In the genomic region with DNA sequence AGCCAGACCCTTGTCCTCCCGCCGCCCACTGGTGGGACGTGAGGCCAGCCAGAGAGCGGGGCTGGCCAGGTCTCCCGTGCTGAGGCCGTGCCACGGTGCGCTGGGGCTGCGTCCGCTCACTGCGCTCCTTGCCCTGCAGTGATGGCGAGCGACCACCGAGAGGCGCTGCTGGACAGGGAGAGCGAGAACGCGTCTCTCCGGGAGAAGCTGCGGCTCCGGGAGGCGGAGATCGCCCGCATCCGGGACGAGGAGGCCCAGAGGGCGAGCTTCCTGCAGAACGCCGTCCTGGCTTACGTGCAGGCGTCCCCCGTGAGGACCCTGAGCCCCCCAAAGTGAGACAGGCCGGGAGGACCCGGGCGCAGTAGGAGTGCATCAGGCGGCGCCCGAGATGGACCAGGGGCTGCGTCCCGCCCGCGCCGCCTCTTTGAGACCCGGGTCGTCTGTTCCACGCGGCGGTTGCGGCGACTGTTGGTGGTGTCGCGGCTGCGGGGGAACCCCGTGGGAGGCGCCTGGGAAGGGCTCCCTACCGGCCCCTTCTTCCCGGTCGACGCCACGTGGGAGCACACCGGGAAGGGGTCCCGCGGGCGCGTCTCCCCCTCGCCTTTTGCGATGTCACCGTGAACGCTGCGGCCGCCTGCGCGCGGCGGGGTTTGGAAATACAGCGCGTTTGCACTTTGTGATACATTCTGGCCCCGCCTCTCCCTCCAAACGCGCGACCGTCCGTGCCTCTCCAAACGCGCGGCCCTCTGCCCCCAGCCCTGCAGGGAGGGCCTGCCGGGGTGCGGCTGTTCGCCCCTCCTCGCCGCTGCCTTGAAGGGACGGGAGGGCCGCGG, we compare ENCODE assay signal across 1 cellular context.
TF ChIP-seq lines count a peak whose summit lies in the region.

No MANE protein-coding gene starts in this region.

TF ChIP-seq in K562, 482 proteins besides CTCF, POLR2A, EP300 and RAD21 (continued from another document and continues in another):
- TF ChIP-seq, protein P1, sequence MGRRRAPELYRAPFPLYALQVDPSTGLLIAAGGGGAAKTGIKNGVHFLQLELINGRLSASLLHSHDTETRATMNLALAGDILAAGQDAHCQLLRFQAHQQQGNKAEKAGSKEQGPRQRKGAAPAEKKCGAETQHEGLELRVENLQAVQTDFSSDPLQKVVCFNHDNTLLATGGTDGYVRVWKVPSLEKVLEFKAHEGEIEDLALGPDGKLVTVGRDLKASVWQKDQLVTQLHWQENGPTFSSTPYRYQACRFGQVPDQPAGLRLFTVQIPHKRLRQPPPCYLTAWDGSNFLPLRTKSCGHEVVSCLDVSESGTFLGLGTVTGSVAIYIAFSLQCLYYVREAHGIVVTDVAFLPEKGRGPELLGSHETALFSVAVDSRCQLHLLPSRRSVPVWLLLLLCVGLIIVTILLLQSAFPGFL (CRISPR knock-in tag; IDR thresholded peaks at IDR 0.05): no peak
- TF ChIP-seq MAZ (CRISPR knock-in tag; conservative IDR thresholded peaks at IDR 0.05 in 1 of 2, IDR thresholded peaks at IDR 0.05 in 1 of 2): peak; percentile 68 to 82
- TF ChIP-seq, protein P2, sequence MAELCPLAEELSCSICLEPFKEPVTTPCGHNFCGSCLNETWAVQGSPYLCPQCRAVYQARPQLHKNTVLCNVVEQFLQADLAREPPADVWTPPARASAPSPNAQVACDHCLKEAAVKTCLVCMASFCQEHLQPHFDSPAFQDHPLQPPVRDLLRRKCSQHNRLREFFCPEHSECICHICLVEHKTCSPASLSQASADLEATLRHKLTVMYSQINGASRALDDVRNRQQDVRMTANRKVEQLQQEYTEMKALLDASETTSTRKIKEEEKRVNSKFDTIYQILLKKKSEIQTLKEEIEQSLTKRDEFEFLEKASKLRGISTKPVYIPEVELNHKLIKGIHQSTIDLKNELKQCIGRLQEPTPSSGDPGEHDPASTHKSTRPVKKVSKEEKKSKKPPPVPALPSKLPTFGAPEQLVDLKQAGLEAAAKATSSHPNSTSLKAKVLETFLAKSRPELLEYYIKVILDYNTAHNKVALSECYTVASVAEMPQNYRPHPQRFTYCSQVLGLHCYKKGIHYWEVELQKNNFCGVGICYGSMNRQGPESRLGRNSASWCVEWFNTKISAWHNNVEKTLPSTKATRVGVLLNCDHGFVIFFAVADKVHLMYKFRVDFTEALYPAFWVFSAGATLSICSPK (IDR thresholded peaks at IDR 0.05; ENCODE audit: borderline replicate concordance): no peak
- TF ChIP-seq, protein P3, sequence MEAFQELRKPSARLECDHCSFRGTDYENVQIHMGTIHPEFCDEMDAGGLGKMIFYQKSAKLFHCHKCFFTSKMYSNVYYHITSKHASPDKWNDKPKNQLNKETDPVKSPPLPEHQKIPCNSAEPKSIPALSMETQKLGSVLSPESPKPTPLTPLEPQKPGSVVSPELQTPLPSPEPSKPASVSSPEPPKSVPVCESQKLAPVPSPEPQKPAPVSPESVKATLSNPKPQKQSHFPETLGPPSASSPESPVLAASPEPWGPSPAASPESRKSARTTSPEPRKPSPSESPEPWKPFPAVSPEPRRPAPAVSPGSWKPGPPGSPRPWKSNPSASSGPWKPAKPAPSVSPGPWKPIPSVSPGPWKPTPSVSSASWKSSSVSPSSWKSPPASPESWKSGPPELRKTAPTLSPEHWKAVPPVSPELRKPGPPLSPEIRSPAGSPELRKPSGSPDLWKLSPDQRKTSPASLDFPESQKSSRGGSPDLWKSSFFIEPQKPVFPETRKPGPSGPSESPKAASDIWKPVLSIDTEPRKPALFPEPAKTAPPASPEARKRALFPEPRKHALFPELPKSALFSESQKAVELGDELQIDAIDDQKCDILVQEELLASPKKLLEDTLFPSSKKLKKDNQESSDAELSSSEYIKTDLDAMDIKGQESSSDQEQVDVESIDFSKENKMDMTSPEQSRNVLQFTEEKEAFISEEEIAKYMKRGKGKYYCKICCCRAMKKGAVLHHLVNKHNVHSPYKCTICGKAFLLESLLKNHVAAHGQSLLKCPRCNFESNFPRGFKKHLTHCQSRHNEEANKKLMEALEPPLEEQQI (IDR thresholded peaks at IDR 0.05): no peak
- no peak for TF ChIP-seq ZBTB8A (IDR thresholded peaks at IDR 0.05; ENCODE audit: partially characterized antibody)
- no peak for TF ChIP-seq MXI1 (IDR thresholded peaks at IDR 0.05; ENCODE audit: low read depth, low read length)
- no peak for TF ChIP-seq NCOA1 (IDR thresholded peaks at IDR 0.05; ENCODE audit: low read depth)
- peak; percentile 51; the same call in 1 of the 2 replicates for TF ChIP-seq NFE2 (IDR thresholded peaks at IDR 0.05; ENCODE audit: low read depth)
- TF ChIP-seq, protein P4, sequence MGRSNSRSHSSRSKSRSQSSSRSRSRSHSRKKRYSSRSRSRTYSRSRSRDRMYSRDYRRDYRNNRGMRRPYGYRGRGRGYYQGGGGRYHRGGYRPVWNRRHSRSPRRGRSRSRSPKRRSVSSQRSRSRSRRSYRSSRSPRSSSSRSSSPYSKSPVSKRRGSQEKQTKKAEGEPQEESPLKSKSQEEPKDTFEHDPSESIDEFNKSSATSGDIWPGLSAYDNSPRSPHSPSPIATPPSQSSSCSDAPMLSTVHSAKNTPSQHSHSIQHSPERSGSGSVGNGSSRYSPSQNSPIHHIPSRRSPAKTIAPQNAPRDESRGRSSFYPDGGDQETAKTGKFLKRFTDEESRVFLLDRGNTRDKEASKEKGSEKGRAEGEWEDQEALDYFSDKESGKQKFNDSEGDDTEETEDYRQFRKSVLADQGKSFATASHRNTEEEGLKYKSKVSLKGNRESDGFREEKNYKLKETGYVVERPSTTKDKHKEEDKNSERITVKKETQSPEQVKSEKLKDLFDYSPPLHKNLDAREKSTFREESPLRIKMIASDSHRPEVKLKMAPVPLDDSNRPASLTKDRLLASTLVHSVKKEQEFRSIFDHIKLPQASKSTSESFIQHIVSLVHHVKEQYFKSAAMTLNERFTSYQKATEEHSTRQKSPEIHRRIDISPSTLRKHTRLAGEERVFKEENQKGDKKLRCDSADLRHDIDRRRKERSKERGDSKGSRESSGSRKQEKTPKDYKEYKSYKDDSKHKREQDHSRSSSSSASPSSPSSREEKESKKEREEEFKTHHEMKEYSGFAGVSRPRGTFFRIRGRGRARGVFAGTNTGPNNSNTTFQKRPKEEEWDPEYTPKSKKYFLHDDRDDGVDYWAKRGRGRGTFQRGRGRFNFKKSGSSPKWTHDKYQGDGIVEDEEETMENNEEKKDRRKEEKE (IDR thresholded peaks at IDR 0.05; ENCODE audit: borderline replicate concordance in 1 of 2, control insufficient read depth in 1 of 2, low read depth in 2 of 2, low read length in 1 of 2): no peak
- TF ChIP-seq, protein P5, sequence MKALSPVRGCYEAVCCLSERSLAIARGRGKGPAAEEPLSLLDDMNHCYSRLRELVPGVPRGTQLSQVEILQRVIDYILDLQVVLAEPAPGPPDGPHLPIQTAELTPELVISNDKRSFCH (CRISPR knock-in tag; IDR thresholded peaks at IDR 0.05): no peak
- TF ChIP-seq, protein P5 (tag; IDR thresholded peaks at IDR 0.05): no peak
- no peak for TF ChIP-seq HNRNPK (IDR thresholded peaks at IDR 0.05; ENCODE audit: low read depth, low read length, poor library complexity, severe bottlenecking)
- TF ChIP-seq, protein P6, sequence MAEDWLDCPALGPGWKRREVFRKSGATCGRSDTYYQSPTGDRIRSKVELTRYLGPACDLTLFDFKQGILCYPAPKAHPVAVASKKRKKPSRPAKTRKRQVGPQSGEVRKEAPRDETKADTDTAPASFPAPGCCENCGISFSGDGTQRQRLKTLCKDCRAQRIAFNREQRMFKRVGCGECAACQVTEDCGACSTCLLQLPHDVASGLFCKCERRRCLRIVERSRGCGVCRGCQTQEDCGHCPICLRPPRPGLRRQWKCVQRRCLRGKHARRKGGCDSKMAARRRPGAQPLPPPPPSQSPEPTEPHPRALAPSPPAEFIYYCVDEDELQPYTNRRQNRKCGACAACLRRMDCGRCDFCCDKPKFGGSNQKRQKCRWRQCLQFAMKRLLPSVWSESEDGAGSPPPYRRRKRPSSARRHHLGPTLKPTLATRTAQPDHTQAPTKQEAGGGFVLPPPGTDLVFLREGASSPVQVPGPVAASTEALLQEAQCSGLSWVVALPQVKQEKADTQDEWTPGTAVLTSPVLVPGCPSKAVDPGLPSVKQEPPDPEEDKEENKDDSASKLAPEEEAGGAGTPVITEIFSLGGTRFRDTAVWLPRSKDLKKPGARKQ (CRISPR knock-in tag; IDR thresholded peaks at IDR 0.05): no peak
- TF ChIP-seq, protein P7, sequence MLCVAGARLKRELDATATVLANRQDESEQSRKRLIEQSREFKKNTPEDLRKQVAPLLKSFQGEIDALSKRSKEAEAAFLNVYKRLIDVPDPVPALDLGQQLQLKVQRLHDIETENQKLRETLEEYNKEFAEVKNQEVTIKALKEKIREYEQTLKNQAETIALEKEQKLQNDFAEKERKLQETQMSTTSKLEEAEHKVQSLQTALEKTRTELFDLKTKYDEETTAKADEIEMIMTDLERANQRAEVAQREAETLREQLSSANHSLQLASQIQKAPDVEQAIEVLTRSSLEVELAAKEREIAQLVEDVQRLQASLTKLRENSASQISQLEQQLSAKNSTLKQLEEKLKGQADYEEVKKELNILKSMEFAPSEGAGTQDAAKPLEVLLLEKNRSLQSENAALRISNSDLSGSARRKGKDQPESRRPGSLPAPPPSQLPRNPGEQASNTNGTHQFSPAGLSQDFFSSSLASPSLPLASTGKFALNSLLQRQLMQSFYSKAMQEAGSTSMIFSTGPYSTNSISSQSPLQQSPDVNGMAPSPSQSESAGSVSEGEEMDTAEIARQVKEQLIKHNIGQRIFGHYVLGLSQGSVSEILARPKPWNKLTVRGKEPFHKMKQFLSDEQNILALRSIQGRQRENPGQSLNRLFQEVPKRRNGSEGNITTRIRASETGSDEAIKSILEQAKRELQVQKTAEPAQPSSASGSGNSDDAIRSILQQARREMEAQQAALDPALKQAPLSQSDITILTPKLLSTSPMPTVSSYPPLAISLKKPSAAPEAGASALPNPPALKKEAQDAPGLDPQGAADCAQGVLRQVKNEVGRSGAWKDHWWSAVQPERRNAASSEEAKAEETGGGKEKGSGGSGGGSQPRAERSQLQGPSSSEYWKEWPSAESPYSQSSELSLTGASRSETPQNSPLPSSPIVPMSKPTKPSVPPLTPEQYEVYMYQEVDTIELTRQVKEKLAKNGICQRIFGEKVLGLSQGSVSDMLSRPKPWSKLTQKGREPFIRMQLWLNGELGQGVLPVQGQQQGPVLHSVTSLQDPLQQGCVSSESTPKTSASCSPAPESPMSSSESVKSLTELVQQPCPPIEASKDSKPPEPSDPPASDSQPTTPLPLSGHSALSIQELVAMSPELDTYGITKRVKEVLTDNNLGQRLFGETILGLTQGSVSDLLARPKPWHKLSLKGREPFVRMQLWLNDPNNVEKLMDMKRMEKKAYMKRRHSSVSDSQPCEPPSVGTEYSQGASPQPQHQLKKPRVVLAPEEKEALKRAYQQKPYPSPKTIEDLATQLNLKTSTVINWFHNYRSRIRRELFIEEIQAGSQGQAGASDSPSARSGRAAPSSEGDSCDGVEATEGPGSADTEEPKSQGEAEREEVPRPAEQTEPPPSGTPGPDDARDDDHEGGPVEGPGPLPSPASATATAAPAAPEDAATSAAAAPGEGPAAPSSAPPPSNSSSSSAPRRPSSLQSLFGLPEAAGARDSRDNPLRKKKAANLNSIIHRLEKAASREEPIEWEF (CRISPR knock-in tag; IDR thresholded peaks at IDR 0.05): no peak
- no peak for TF ChIP-seq SNRNP70 (optimal IDR thresholded peaks at IDR 0.05; ENCODE audit: low read depth, low read length)
- TF ChIP-seq, protein P8, sequence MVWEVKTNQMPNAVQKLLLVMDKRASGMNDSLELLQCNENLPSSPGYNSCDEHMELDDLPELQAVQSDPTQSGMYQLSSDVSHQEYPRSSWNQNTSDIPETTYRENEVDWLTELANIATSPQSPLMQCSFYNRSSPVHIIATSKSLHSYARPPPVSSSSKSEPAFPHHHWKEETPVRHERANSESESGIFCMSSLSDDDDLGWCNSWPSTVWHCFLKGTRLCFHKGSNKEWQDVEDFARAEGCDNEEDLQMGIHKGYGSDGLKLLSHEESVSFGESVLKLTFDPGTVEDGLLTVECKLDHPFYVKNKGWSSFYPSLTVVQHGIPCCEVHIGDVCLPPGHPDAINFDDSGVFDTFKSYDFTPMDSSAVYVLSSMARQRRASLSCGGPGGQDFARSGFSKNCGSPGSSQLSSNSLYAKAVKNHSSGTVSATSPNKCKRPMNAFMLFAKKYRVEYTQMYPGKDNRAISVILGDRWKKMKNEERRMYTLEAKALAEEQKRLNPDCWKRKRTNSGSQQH (CRISPR knock-in tag; IDR thresholded peaks at IDR 0.05): no peak
- peak; percentile 81 to 82 for TF ChIP-seq NRF1 (conservative IDR thresholded peaks at IDR 0.05 in 1 of 2, IDR thresholded peaks at IDR 0.05 in 1 of 2)
- TF ChIP-seq TEAD1 (CRISPR knock-in tag; IDR thresholded peaks at IDR 0.05): peak in 1 of 2 experiments; percentile 58; a peak in 1 of 4 replicates
- TF ChIP-seq HDAC1 (IDR thresholded peaks at IDR 0.05): peak in 1 of 2 experiments; percentile 77; a peak in 2 of 4 replicates
- TF ChIP-seq SMARCE1 (IDR thresholded peaks at IDR 0.05): no peak
- TF ChIP-seq NFRKB (IDR thresholded peaks at IDR 0.05; ENCODE audit: low read depth): no peak
- TF ChIP-seq, protein P9, sequence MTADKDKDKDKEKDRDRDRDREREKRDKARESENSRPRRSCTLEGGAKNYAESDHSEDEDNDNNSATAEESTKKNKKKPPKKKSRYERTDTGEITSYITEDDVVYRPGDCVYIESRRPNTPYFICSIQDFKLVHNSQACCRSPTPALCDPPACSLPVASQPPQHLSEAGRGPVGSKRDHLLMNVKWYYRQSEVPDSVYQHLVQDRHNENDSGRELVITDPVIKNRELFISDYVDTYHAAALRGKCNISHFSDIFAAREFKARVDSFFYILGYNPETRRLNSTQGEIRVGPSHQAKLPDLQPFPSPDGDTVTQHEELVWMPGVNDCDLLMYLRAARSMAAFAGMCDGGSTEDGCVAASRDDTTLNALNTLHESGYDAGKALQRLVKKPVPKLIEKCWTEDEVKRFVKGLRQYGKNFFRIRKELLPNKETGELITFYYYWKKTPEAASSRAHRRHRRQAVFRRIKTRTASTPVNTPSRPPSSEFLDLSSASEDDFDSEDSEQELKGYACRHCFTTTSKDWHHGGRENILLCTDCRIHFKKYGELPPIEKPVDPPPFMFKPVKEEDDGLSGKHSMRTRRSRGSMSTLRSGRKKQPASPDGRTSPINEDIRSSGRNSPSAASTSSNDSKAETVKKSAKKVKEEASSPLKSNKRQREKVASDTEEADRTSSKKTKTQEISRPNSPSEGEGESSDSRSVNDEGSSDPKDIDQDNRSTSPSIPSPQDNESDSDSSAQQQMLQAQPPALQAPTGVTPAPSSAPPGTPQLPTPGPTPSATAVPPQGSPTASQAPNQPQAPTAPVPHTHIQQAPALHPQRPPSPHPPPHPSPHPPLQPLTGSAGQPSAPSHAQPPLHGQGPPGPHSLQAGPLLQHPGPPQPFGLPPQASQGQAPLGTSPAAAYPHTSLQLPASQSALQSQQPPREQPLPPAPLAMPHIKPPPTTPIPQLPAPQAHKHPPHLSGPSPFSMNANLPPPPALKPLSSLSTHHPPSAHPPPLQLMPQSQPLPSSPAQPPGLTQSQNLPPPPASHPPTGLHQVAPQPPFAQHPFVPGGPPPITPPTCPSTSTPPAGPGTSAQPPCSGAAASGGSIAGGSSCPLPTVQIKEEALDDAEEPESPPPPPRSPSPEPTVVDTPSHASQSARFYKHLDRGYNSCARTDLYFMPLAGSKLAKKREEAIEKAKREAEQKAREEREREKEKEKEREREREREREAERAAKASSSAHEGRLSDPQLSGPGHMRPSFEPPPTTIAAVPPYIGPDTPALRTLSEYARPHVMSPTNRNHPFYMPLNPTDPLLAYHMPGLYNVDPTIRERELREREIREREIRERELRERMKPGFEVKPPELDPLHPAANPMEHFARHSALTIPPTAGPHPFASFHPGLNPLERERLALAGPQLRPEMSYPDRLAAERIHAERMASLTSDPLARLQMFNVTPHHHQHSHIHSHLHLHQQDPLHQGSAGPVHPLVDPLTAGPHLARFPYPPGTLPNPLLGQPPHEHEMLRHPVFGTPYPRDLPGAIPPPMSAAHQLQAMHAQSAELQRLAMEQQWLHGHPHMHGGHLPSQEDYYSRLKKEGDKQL (CRISPR knock-in tag; IDR thresholded peaks at IDR 0.05; ENCODE audit: borderline replicate concordance): no peak
- no peak for TF ChIP-seq MYBL2 (IDR thresholded peaks at IDR 0.05; ENCODE audit: low read depth)
- no peak for TF ChIP-seq MYBL2 (CRISPR knock-in tag; IDR thresholded peaks at IDR 0.05; ENCODE audit: borderline replicate concordance)
